Comparison of ENCODE assay signal across 1 cellular context in genomic region chr13:24306632-24307031, GRCh38.
TF ChIP-seq lines count a peak whose summit lies in the region.

No MANE protein-coding gene starts in this region.

TF ChIP-seq in HepG2, 621 proteins besides CTCF, POLR2A, EP300 and RAD21:
- no peak for TF ChIP-seq PHB2 (IDR thresholded peaks at IDR 0.05; ENCODE audit: partially characterized antibody)
- TF ChIP-seq ARID4A (CRISPR knock-in tag; IDR thresholded peaks at IDR 0.05; ENCODE audit: borderline replicate concordance): no peak
- no peak for TF ChIP-seq ZNF281 (CRISPR knock-in tag; IDR thresholded peaks at IDR 0.05; ENCODE audit: borderline replicate concordance)
- no peak for TF ChIP-seq RBM39 (IDR thresholded peaks at IDR 0.05; ENCODE audit: low read depth, low read length, poor library complexity, severe bottlenecking)
- TF ChIP-seq ZSCAN20 (CRISPR knock-in tag; IDR thresholded peaks at IDR 0.05; ENCODE audit: borderline replicate concordance): no peak
- TF ChIP-seq AGO2 (optimal IDR thresholded peaks at IDR 0.05; ENCODE audit: low read depth, low read length): no peak
- no peak for TF ChIP-seq ZNF337 (CRISPR knock-in tag; IDR thresholded peaks at IDR 0.05; ENCODE audit: borderline replicate concordance, low read depth)
- TF ChIP-seq IKZF1 (IDR thresholded peaks at IDR 0.05): no peak
- TF ChIP-seq ZSCAN31 (CRISPR knock-in tag; IDR thresholded peaks at IDR 0.05; ENCODE audit: low read depth): no peak
- no peak for TF ChIP-seq ZNF256 (CRISPR knock-in tag; conservative IDR thresholded peaks at IDR 0.05)
- TF ChIP-seq ZMYM4 (CRISPR knock-in tag; IDR thresholded peaks at IDR 0.05): no peak
- no peak for TF ChIP-seq PAF1 (CRISPR knock-in tag; IDR thresholded peaks at IDR 0.05)
- no peak for TF ChIP-seq POLR2G (IDR thresholded peaks at IDR 0.05; ENCODE audit: low read depth, low read length)
- TF ChIP-seq RFX5 (IDR thresholded peaks at IDR 0.05; ENCODE audit: low read depth, low read length): no peak
- no peak for TF ChIP-seq AGO1 (IDR thresholded peaks at IDR 0.05; ENCODE audit: low read depth, low read length, poor library complexity, severe bottlenecking)
